ENCODE assay signal across 20 cellular contexts in the genomic region with DNA sequence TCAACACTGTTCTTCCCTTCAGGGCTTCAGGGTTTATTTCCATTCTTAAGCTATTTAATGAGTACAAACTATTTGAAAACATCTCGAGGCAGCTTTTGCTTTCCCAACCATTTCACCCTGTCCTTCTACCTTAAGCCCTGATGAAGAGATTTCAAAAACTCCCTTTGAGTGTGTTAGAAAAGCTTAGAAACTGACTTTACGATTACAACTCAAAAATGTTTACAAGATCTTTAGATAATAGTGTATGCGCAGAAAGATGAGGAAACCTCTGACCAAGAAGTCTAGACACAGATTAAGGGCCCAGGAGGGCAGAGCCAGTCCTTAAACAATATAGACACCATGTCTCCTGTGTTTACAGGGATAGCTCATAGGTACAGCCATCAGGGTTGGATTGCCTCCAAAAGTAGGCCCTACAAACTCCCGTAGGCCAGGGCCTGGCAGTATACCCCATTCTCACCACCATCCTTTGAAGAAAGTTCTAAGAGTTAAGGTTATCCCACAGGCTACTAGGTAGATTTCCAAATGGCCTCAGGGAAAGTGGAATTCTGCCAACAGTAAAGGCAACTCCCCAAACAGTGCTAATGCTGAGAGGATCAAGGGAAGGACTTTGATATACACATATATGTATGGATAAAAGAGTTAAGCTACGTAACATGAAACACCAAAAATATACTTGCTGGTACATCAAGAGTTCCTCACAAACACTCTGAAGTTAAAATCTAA. TPM values are rescaled to one million over a fixed set of nuclear protein-coding genes. Genes with fewer than 3 reads are reported as not detected.
DNase-seq lines count a peak whose midpoint lies in the region; ATAC-seq and TF ChIP-seq lines count a peak whose summit lies in the region.
"Had no signal": no experiment of that assay in that cellular context is flagged by ENCODE, and none has a peak within 500 bp of the region (broad histone marks: within the 10 kb centered on the region; RNA-seq: fewer than 3 reads in every experiment).

No MANE protein-coding gene starts in this region.

- no peaks in the 10 kb centered on the region for H3K9me3 Mint-ChIP-seq in mesothelial cell of epicardium
- H3K9me3 Mint-ChIP-seq: CD4-positive, alpha-beta T cell had no signal

- H3K4me3 ChIP-seq in HAP-1 = no peak overlapping the region
- H3K4me3 ChIP-seq: BLaER1 had no signal

- DNase-seq in HAP-1 (ENCODE audit: low spot score in 2 of 2) (peak; percentile 21 to 36), NCI-H226 (peak; percentile 60), amniotic epithelial cell (ENCODE audit: low read depth) (peak; percentile 38), mesothelial cell of epicardium (ENCODE audit: low spot score in 2 of 2, unreplicated experiment in 2 of 2) (no peak), iPS-NIHi7 (ENCODE audit: extremely low spot score) (no peak), SHP77 treated with DMSO at 0.1 percent for 48 hours (lab: John Stamatoyannopoulos, UW) (no peak)
- DNase-seq: Caco-2; CD4-positive, alpha-beta T cell; DMS153; NCI-H1105; NCI-H2081; NCI-H2171; NCI-H446; NCI-H526; OCI-M1; Right ventricle myocardium superior; SK-N-SH had no signal

- H3K4me3 Mint-ChIP-seq in mesothelial cell of epicardium = no peak overlapping the region
- H3K4me3 Mint-ChIP-seq: CD4-positive, alpha-beta T cell had no signal

- peaks cover 7% of the 10 kb centered on the region for H3K4me1 Mint-ChIP-seq in mesothelial cell of epicardium

- peaks cover 11% of the 10 kb centered on the region for H3K36me3 ChIP-seq in HAP-1 (replicated peaks)

- H3K27me3 ChIP-seq in HAP-1 (ENCODE audit: low read depth) = no peaks in the 10 kb centered on the region
- H3K27me3 ChIP-seq: BLaER1 had no signal

- ATAC-seq in HG02759 (IDR thresholded peaks at IDR 0.05; ENCODE audit: unreplicated experiment) = no peak
- no peak for ATAC-seq in GM21576 (IDR thresholded peaks at IDR 0.05; ENCODE audit: unreplicated experiment)

- no peak for TF ChIP-seq CTCF in mesothelial cell of epicardium (IDR thresholded peaks at IDR 0.05; ENCODE audit: unreplicated experiment)

- H3K27me3 Mint-ChIP-seq in mesothelial cell of epicardium (ENCODE audit: low read depth) = no peaks in the 10 kb centered on the region
- H3K27me3 Mint-ChIP-seq: CD4-positive, alpha-beta T cell had no signal

- in situ Hi-C loops in HAP-1 (cut with MboI; ENCODE audit: low sequenced_read_pairs) = no loop called here

- H3K9me3 ChIP-seq in HAP-1 = no peaks in the 10 kb centered on the region
- H3K9me3 ChIP-seq: BLaER1, Caco-2, SK-N-SH had no signal

- H3K4me1 ChIP-seq in HAP-1 = peaks cover 2% of the 10 kb centered on the region; the same call in 1 of the 2 replicates
- H3K4me1 ChIP-seq: Caco-2 had no signal

- peak overlapping the region; percentile 69 for H3K27ac Mint-ChIP-seq in mesothelial cell of epicardium
- H3K27ac Mint-ChIP-seq: CD4-positive, alpha-beta T cell had no signal

- H3K36me3 Mint-ChIP-seq in mesothelial cell of epicardium = peaks cover 3% of the 10 kb centered on the region

RNA-seq across cellular contexts. Expression of gene SOS2, which starts 11.3 kb away (rescaled TPM):
- total RNA-seq in mesothelial cell of epicardium = 43.6 to 47.0 TPM (median 45.7 TPM) in 3 replicates

Comparison
In these comparisons a context has a peak if more than half of its experiments do, and no peak if none do; other contexts are left out.
1. DNase-seq: peak in HAP-1 (2 of 2), NCI-H226 (single experiment) and amniotic epithelial cell (single experiment); none in mesothelial cell of epicardium (0 of 2), iPS-NIHi7 (single experiment) and SHP77 treated with DMSO at 0.1 percent for 48 hours (single experiment).